In the genomic region with DNA sequence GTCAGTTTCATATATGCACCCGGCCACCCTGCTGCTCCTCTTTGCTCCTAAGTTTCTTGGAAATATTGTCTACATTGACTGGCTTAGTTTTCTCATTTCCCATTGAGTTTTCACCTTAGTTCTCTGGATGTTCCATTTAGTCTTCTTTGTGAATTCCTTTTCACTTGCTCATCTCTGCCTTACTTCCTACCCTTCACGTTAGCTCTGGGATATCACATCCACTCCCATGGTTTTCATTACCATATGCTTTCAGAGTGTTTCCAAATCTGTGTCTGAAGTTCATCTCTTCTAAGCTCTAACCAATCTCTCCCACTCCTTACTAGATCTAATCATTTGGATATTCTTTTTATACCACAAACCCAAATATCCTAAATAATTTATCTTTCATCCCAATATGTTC, we compare ENCODE assay signal across 2 cellular contexts.
TF ChIP-seq lines count a peak whose summit lies in the region.

No MANE protein-coding gene starts in this region.

TF ChIP-seq in IMR-90, 13 proteins besides CTCF, POLR2A, EP300 and RAD21:
- TF ChIP-seq MAZ (IDR thresholded peaks at IDR 0.05; ENCODE audit: borderline replicate concordance, low read depth, low read length): no peak
- TF ChIP-seq MAFK (IDR thresholded peaks at IDR 0.05; ENCODE audit: low read depth, low read length): no peak
- no peak for TF ChIP-seq NFE2L2 (IDR thresholded peaks at IDR 0.05; ENCODE audit: low read depth, low read length)
- TF ChIP-seq SMC3 (IDR thresholded peaks at IDR 0.05; ENCODE audit: low read depth, low read length): no peak
- TF ChIP-seq ELK1 (IDR thresholded peaks at IDR 0.05; ENCODE audit: borderline replicate concordance, low read depth, low read length): no peak
- TF ChIP-seq MXI1 (IDR thresholded peaks at IDR 0.05; ENCODE audit: borderline replicate concordance, low read depth, low read length): no peak

TF ChIP-seq in GM23338, 12 proteins besides CTCF, POLR2A, EP300 and RAD21:
- no peak for TF ChIP-seq JUNB (IDR thresholded peaks at IDR 0.05; ENCODE audit: unreplicated experiment)
- TF ChIP-seq EZH2phosphoT487 (IDR thresholded peaks at IDR 0.05; ENCODE audit: unreplicated experiment): no peak
- no peak for TF ChIP-seq STAT1 (IDR thresholded peaks at IDR 0.05; ENCODE audit: unreplicated experiment)
- TF ChIP-seq ETS1 (IDR thresholded peaks at IDR 0.05): no peak
- no peak for TF ChIP-seq NANOG (IDR thresholded peaks at IDR 0.05; ENCODE audit: borderline replicate concordance)
- no peak for TF ChIP-seq ZNF331 (CRISPR knock-in tag; IDR thresholded peaks at IDR 0.05; ENCODE audit: low read depth)
- TF ChIP-seq, protein P1, sequence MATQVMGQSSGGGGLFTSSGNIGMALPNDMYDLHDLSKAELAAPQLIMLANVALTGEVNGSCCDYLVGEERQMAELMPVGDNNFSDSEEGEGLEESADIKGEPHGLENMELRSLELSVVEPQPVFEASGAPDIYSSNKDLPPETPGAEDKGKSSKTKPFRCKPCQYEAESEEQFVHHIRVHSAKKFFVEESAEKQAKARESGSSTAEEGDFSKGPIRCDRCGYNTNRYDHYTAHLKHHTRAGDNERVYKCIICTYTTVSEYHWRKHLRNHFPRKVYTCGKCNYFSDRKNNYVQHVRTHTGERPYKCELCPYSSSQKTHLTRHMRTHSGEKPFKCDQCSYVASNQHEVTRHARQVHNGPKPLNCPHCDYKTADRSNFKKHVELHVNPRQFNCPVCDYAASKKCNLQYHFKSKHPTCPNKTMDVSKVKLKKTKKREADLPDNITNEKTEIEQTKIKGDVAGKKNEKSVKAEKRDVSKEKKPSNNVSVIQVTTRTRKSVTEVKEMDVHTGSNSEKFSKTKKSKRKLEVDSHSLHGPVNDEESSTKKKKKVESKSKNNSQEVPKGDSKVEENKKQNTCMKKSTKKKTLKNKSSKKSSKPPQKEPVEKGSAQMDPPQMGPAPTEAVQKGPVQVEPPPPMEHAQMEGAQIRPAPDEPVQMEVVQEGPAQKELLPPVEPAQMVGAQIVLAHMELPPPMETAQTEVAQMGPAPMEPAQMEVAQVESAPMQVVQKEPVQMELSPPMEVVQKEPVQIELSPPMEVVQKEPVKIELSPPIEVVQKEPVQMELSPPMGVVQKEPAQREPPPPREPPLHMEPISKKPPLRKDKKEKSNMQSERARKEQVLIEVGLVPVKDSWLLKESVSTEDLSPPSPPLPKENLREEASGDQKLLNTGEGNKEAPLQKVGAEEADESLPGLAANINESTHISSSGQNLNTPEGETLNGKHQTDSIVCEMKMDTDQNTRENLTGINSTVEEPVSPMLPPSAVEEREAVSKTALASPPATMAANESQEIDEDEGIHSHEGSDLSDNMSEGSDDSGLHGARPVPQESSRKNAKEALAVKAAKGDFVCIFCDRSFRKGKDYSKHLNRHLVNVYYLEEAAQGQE (IDR thresholded peaks at IDR 0.05; ENCODE audit: unreplicated experiment): no peak
- no peak for TF ChIP-seq ZNF114 (CRISPR knock-in tag; IDR thresholded peaks at IDR 0.05)
- TF ChIP-seq CREB1 (CRISPR knock-in tag; IDR thresholded peaks at IDR 0.05; ENCODE audit: low read depth): no peak
- TF ChIP-seq ZNF462 (CRISPR knock-in tag; IDR thresholded peaks at IDR 0.05): no peak
- no peak for TF ChIP-seq POLR2AphosphoS5 (IDR thresholded peaks at IDR 0.05; ENCODE audit: low read depth)
- no peak for TF ChIP-seq EZH2 (IDR thresholded peaks at IDR 0.05; ENCODE audit: low read depth, unreplicated experiment)
TF ChIP-seq in GM23338: peak in this region for 0.
